Comparison of ENCODE assay signal across 15 cellular contexts in genomic region chr5:138460032-138460693, GRCh38. TPM values are rescaled to one million over a fixed set of nuclear protein-coding genes. Genes with fewer than 3 reads are reported as not detected.
A peak's percentile ranks its signal among the peaks of the same experiment; 100 is the strongest.
DNase-seq lines count a peak whose midpoint lies in the region; ATAC-seq and TF ChIP-seq lines count a peak whose summit lies in the region.
"Had no signal": no experiment of that assay in that cellular context is flagged by ENCODE, and none has a peak within 500 bp of the region (broad histone marks: within the 10 kb centered on the region; RNA-seq: fewer than 3 reads in every experiment).

No MANE protein-coding gene starts in this region.

- H3K4me3 Mint-ChIP-seq in activated CD4-positive, alpha-beta T cell treated with anti-CD3 and anti-CD28 coated beads for 36 hours: no peak overlapping the region
- H3K4me3 Mint-ChIP-seq in GM23338: no peak overlapping the region

- H3K4ac ChIP-seq in IMR-90 (ENCODE audit: low read depth, low read length): no peak overlapping the region
- no peak overlapping the region for H3K4ac ChIP-seq in neuronal stem cell (ENCODE audit: low read length)

- no peak for TF ChIP-seq RAD21 in IMR-90 (IDR thresholded peaks at IDR 0.05; ENCODE audit: low read length)

- no peaks in the 10 kb centered on the region; the same call in 1 of the 2 replicates for H3F3A ChIP-seq in GM23338 (replicated peaks; ENCODE audit: low read depth)

- H3K4me3 ChIP-seq in IMR-90 (ENCODE audit: insufficient read depth, low read depth, low read length) (no peak overlapping the region), neuronal stem cell (ENCODE audit: low read length in 2 of 2) (no peak overlapping the region), GM23338 (no peak overlapping the region)
- H3K4me3 ChIP-seq: GM23248, right atrium auricular region, vagina had no signal

- peaks cover 2% of the 10 kb centered on the region; the same call in 1 of the 2 replicates for H3K4me1 ChIP-seq in IMR-90 (ENCODE audit: control insufficient read depth, insufficient read depth, low read length)
- H3K4me1 ChIP-seq in neuronal stem cell (ENCODE audit: control insufficient read depth in 2 of 2, insufficient read depth in 1 of 2, low read depth in 1 of 2, low read length in 2 of 2): peaks cover 8 to 18% of the 10 kb centered on the region in 2 donors
- H3K4me1 ChIP-seq in GM23338 (ENCODE audit: insufficient read depth): peaks cover 1% of the 10 kb centered on the region; the same call in 1 of the 2 replicates

- H2AK5ac ChIP-seq in IMR-90 (ENCODE audit: low read depth, low read length): no peak overlapping the region
- no peak overlapping the region for H2AK5ac ChIP-seq in neuronal stem cell (ENCODE audit: low read depth, low read length)

- no peak overlapping the region for H2AK9ac ChIP-seq in IMR-90 (replicated peaks; ENCODE audit: low read depth, low read length, poor library complexity)

- CTCF ChIA-PET in activated CD4-positive, alpha-beta T cell treated with anti-CD3 and anti-CD28 coated beads for 36 hours (lab: Charles Lee): interaction anchor here (0.9 to 3.0 kb wide), 3 partner anchors 10 to 106 kb away, joined by 3 to 14 read pairs (median 8); no protein-coding TSS in a partner anchor
- CTCF ChIA-PET in IMR-90 (lab: Yijun Ruan, JAX): no interaction called here

- no peak for TF ChIP-seq POLR2A in IMR-90 (IDR thresholded peaks at IDR 0.05; ENCODE audit: low read depth, low read length)

- no peak overlapping the region for H3K56ac ChIP-seq in IMR-90 (ENCODE audit: extremely low read depth, insufficient read depth, low read length)

- peak overlapping the region; percentile 98 for H3K27ac Mint-ChIP-seq in activated CD4-positive, alpha-beta T cell treated with anti-CD3 and anti-CD28 coated beads for 36 hours
- no peak overlapping the region for H3K27ac Mint-ChIP-seq in GM23338

- no peaks in the 10 kb centered on the region for H3K9me3 Mint-ChIP-seq in activated CD4-positive, alpha-beta T cell treated with anti-CD3 and anti-CD28 coated beads for 36 hours (ENCODE audit: low read depth)
- H3K9me3 Mint-ChIP-seq in GM23338: no peaks in the 10 kb centered on the region; the same call in 2 of the 3 replicates
- H3K9me3 Mint-ChIP-seq: nephron had no signal

- POLR2A ChIA-PET in activated CD4-positive, alpha-beta T cell treated with anti-CD3 and anti-CD28 coated beads for 36 hours (lab: Charles Lee): no interaction called here
- POLR2A ChIA-PET in IMR-90 (lab: Charles Lee; ENCODE audit: unreplicated experiment): no interaction called here

- no peak overlapping the region for H3K4me2 ChIP-seq in IMR-90 (ENCODE audit: low read depth, low read length)
- H3K4me2 ChIP-seq in neuronal stem cell (ENCODE audit: insufficient read depth, low read length, poor library complexity, severe bottlenecking): no peak overlapping the region
- no peak overlapping the region for H3K4me2 ChIP-seq in GM23338

- peaks cover 3 to 4% of the 10 kb centered on the region in 2 experiments; a peak in 2 of 4 replicates for H3K79me1 ChIP-seq in IMR-90 (ENCODE audit: low read depth in 1 of 2, low read length in 2 of 2)
- no peaks in the 10 kb centered on the region for H3K79me1 ChIP-seq in neuronal stem cell (ENCODE audit: low read depth, low read length)

- H3K18ac ChIP-seq in IMR-90 (ENCODE audit: low read depth, low read length) (no peak overlapping the region), neuronal stem cell (ENCODE audit: low read length) (no peak overlapping the region)

- in situ Hi-C loops in IMR-90 (cut with MboI; ENCODE audit: low sequenced_read_pairs): no loop called here

- H2BK15ac ChIP-seq in IMR-90 (ENCODE audit: low read depth, low read length) (no peak overlapping the region), neuronal stem cell (ENCODE audit: low read length) (no peak overlapping the region)

- H3K79me2 ChIP-seq in GM23338 (replicated peaks; ENCODE audit: insufficient read depth): no peaks in the 10 kb centered on the region

- H3K27me3 ChIP-seq in IMR-90 (ENCODE audit: control insufficient read depth, insufficient read depth, low read length) (peaks cover 9% of the 10 kb centered on the region), neuronal stem cell (ENCODE audit: control insufficient read depth in 3 of 3, insufficient read depth in 3 of 3, low read depth in 1 of 3, low read length in 3 of 3) (no peaks in the 10 kb centered on the region), GM23338 (ENCODE audit: insufficient read depth) (no peaks in the 10 kb centered on the region)
- H3K27me3 ChIP-seq: right atrium auricular region, vagina had no signal

- H2AFZ ChIP-seq in IMR-90 (replicated peaks; ENCODE audit: low read length, poor library complexity): peak overlapping the region; percentile 8
- H2AFZ ChIP-seq in neuronal stem cell (ENCODE audit: low read length): no peak overlapping the region
- no peak overlapping the region for H2AFZ ChIP-seq in GM23338

- H3K27me3 Mint-ChIP-seq in activated CD4-positive, alpha-beta T cell treated with anti-CD3 and anti-CD28 coated beads for 36 hours: no peaks in the 10 kb centered on the region
- peaks cover 9% of the 10 kb centered on the region for H3K27me3 Mint-ChIP-seq in GM23338 (ENCODE audit: insufficient read depth, low read depth, poor library complexity)

- H3K36me3 ChIP-seq in IMR-90 (ENCODE audit: control insufficient read depth, insufficient read depth, low read length): no peaks in the 10 kb centered on the region
- no peaks in the 10 kb centered on the region for H3K36me3 ChIP-seq in neuronal stem cell (replicated peaks in 1 of 2; ENCODE audit: control insufficient read depth in 2 of 2, insufficient read depth in 2 of 2, low read length in 2 of 2)
- H3K36me3 ChIP-seq in GM23338 (ENCODE audit: insufficient read depth): no peaks in the 10 kb centered on the region
- H3K36me3 ChIP-seq: right atrium auricular region, vagina had no signal

- H3K9me3 ChIP-seq in IMR-90 (ENCODE audit: control insufficient read depth, insufficient read depth, low read length): no peaks in the 10 kb centered on the region
- H3K9me3 ChIP-seq in neuronal stem cell (replicated peaks in 1 of 2; ENCODE audit: control insufficient read depth in 2 of 2, insufficient read depth in 1 of 2, low read depth in 1 of 2, low read length in 2 of 2): no peaks in the 10 kb centered on the region
- H3K9me3 ChIP-seq: right atrium auricular region, vagina had no signal

- intact Hi-C loops in activated CD4-positive, alpha-beta T cell treated with anti-CD3 and anti-CD28 coated beads for 36 hours (cut with DNase I, micrococcal nuclease): loop anchor here (10.0 kb wide), 3 partner anchors 735 to 1105 kb away; partner anchors contain the start of genes SIL1 (in 1 of the 2) and UBE2D2 (in 1 of the 2)
- intact Hi-C loops in IMR-90 (cut with micrococcal nuclease): no loop called here

- no peak for ATAC-seq in activated CD4-positive, alpha-beta T cell treated with anti-CD3 and anti-CD28 coated beads for 36 hours
- ATAC-seq in IMR-90 (ENCODE audit: low read depth): no peak
- no peak for ATAC-seq in GM19395 (IDR thresholded peaks at IDR 0.05; ENCODE audit: unreplicated experiment)
- no peak for ATAC-seq in GM23338
- ATAC-seq: left lobe of liver had no signal

- dilution Hi-C loops in IMR-90 (cut with HindIII; ENCODE audit: low sequenced_read_pairs, unreplicated experiment): no loop called here

- BruUV-seq in IMR-90 (replicated peaks; lab: Mats Ljungman, UMichigan): no TSS peak

- H3K27ac ChIP-seq in IMR-90 (ENCODE audit: insufficient read depth, low read length) (no peak overlapping the region), angular gyrus (ENCODE audit: low read depth, low read length) (peak overlapping the region; percentile 99), neuronal stem cell (replicated peaks; ENCODE audit: low read length) (no peak overlapping the region), GM23338 (ENCODE audit: low read depth) (no peak overlapping the region)
- H3K27ac ChIP-seq: vagina, VCaP had no signal

- DNase-seq in activated CD4-positive, alpha-beta T cell treated with anti-CD3 and anti-CD28 coated beads for 36 hours: no peak
- DNase-seq in activated CD4-positive, alpha-beta T cell treated with anti-CD3 and anti-CD28 coated beads, Interleukin-2, amount 50 U/mL, for 48 hours: no peak
- DNase-seq in IMR-90: no peak
- DNase-seq in neuronal stem cell (ENCODE audit: low spot score): no peak
- DNase-seq in T-helper 9 cell: no peak
- DNase-seq in GM23338 (ENCODE audit: low spot score): no peak
- DNase-seq: GM23248, NCI-H1105 had no signal

- H2BK20ac ChIP-seq in IMR-90 (ENCODE audit: low read depth, low read length): no peak overlapping the region

- H2BK5ac ChIP-seq in IMR-90 (ENCODE audit: low read depth, low read length, poor library complexity, severe bottlenecking) (no peak overlapping the region), neuronal stem cell (ENCODE audit: low read length) (no peak overlapping the region)

- H3K14ac ChIP-seq in IMR-90 (replicated peaks; ENCODE audit: low read depth, low read length): no peak overlapping the region
- H3K14ac ChIP-seq in neuronal stem cell (ENCODE audit: low read length): no peak overlapping the region

- H4K5ac ChIP-seq in IMR-90 (ENCODE audit: low read depth, low read length): no peak overlapping the region

- no peak overlapping the region for H2BK12ac ChIP-seq in neuronal stem cell (ENCODE audit: low read length)

- H3K9me2 ChIP-seq in GM23338 (ENCODE audit: insufficient read depth): no peaks in the 10 kb centered on the region

- H4K91ac ChIP-seq in IMR-90 (ENCODE audit: insufficient read depth, low read depth, low read length) (no peak overlapping the region), neuronal stem cell (ENCODE audit: low read depth, low read length, poor library complexity) (no peak overlapping the region)

- H3K9ac ChIP-seq in IMR-90 (ENCODE audit: low read depth, low read length) (no peak overlapping the region), neuronal stem cell (ENCODE audit: low read depth, low read length, poor library complexity) (peak overlapping the region; percentile 24)

- H4K20me1 ChIP-seq in IMR-90 (ENCODE audit: insufficient read depth, low read length) (no peaks in the 10 kb centered on the region; the same call in 1 of the 2 replicates), GM23338 (replicated peaks; ENCODE audit: insufficient read depth) (no peaks in the 10 kb centered on the region)

- H2BK120ac ChIP-seq in IMR-90 (ENCODE audit: low read depth, low read length) (no peak overlapping the region), neuronal stem cell (ENCODE audit: low read depth, low read length) (no peak overlapping the region)

- WGBS in IMR-90 (ENCODE audit: extremely low coverage in 2 of 2, insufficient read length in 1 of 2), 2 experiments: 75% methylated on average over 3 of the region's 4 CpGs; no CpG with 5 or more reads in 1 of the 2 experiments
- no CpG with 5 or more reads among the region's 4 CpGs for WGBS in neuronal stem cell (ENCODE audit: extremely low coverage in 2 of 2, insufficient read length in 2 of 2, insufficient replicate concordance in 1 of 2), 2 donors

- no peak overlapping the region for H4K8ac ChIP-seq in IMR-90 (ENCODE audit: low read depth in 2 of 2, low read length in 2 of 2)
- no peak overlapping the region for H4K8ac ChIP-seq in neuronal stem cell (ENCODE audit: low read depth, low read length)

- H3K23ac ChIP-seq in IMR-90 (ENCODE audit: low read depth, low read length) (no peak overlapping the region), neuronal stem cell (ENCODE audit: low read depth, low read length, poor library complexity) (no peak overlapping the region)

- H3K36me3 Mint-ChIP-seq in activated CD4-positive, alpha-beta T cell treated with anti-CD3 and anti-CD28 coated beads for 36 hours (ENCODE audit: low read depth): no peaks in the 10 kb centered on the region
- H3K36me3 Mint-ChIP-seq in GM23338 (ENCODE audit: low read depth): no peaks in the 10 kb centered on the region

- TF ChIP-seq CTCF in IMR-90 (conservative IDR thresholded peaks at IDR 0.05; ENCODE audit: low read depth, low read length) (no peak), GM23338 (conservative IDR thresholded peaks at IDR 0.05; ENCODE audit: low read depth in 2 of 2) (no peak)

- H3K9me1 ChIP-seq in IMR-90 (ENCODE audit: insufficient read depth, low read length): peaks cover 3% of the 10 kb centered on the region; the same call in 1 of the 2 replicates

- peaks cover 47% of the 10 kb centered on the region for H3K4me1 Mint-ChIP-seq in activated CD4-positive, alpha-beta T cell treated with anti-CD3 and anti-CD28 coated beads for 36 hours
- peaks cover 29% of the 10 kb centered on the region for H3K4me1 Mint-ChIP-seq in GM23338

RNA-seq across cellular contexts. Expression of gene EGR1, which starts 5.1 kb away (rescaled TPM):
- total RNA-seq in activated CD4-positive, alpha-beta T cell treated with anti-CD3 and anti-CD28 coated beads for 36 hours: 10 to 100 TPM; 45.3 to 48.8 TPM
- 2.9 and 5.8 TPM in 2 replicates for total RNA-seq in IMR-90 (2012; rRNA removed)
- polyA plus RNA-seq in IMR-90 (2012; rRNA removed): 104 and 180 TPM in 2 replicates
- polyA plus RNA-seq in IMR-90 (2012; cell fraction: cytosol; rRNA removed): 91.6 and 286 TPM in 2 replicates
- polyA plus RNA-seq in IMR-90 (2012; cell fraction: nucleus; rRNA removed; ENCODE audit: low replicate concordance): 363 and 477 TPM in 2 replicates
- 131 TPM for polyA plus RNA-seq in neuronal stem cell (2013, experiment 1 of 2)
- polyA plus RNA-seq in neuronal stem cell (2013, experiment 2 of 2): 132 TPM
- 11.5 and 13.5 TPM in 2 replicates for total RNA-seq in GM23338 (2014; rRNA removed; shearing (Covaris generic))
- polyA plus RNA-seq in GM23338 (2016; fragmentation: Nextera tagmentation; extraction: Ambion mirVana): 57.1 and 60.3 TPM in 2 replicates

RNA-seq across cellular contexts. Expression of gene REEP2, which starts 21.3 kb away (rescaled TPM):
- 1 to 10 TPM; 4.0 to 5.6 TPM for total RNA-seq in activated CD4-positive, alpha-beta T cell treated with anti-CD3 and anti-CD28 coated beads for 36 hours
- total RNA-seq in IMR-90 (2012; rRNA removed): 12.4 and 20.3 TPM in 2 replicates
- polyA plus RNA-seq in IMR-90 (2012; rRNA removed) (17.0 and 17.1 TPM in 2 replicates), GM23338 (2016; fragmentation: Nextera tagmentation; extraction: Ambion mirVana) (20.5 and 21.1 TPM in 2 replicates)
- polyA plus RNA-seq in IMR-90 (2012; cell fraction: cytosol; rRNA removed): 16.8 and 19.5 TPM in 2 replicates
- polyA plus RNA-seq in IMR-90 (2012; cell fraction: nucleus; rRNA removed; ENCODE audit: low replicate concordance): 50.9 and 55.6 TPM in 2 replicates
- 65.9 TPM for polyA plus RNA-seq in neuronal stem cell (2013, experiment 1 of 2)
- polyA plus RNA-seq in neuronal stem cell (2013, experiment 2 of 2): 64.9 TPM
- total RNA-seq in GM23338 (2014; rRNA removed; shearing (Covaris generic)): 23.0 and 29.8 TPM in 2 replicates
- total RNA-seq: left lobe of liver had no signal
